Comparison of ENCODE assay signal across 24 cellular contexts in the genomic region with DNA sequence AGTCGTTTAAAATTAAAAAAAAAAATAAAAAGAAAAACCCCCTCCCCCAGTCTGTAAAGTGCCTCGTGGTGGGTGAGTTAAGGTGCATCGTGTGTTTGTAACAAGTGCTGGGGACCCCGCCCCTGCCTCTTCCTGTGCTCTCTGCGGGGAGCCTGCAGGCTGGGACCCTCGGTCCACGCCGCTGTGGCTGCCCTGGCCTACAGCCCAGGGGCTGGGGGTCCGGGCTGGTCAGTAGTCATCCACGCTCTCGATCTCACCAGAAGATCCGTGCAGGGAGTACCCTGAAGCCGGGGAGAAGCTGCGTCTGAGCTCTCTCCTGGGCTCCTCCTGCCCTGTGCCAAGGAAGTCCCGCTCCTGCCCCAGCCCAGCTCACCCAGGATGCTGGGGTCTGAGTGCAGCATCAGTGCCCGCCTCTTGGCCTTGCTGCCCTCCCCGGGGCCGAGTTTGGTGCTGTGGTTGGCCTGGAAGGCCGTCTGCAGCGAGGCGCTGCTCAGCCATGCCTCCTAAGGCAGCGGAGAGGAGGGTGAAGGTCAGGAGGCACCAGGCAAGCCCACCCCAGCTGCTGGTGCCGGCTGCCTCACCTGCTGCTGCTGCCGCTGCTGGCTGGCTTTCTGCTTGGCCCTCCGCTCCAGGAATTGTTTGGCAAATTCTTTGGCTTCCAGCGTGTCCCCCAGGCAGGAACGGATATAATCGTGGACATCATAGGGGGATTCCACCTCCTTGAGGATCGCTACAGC. TPM values are rescaled to one million over a fixed set of nuclear protein-coding genes. Genes with fewer than 3 reads are reported as not detected.
DNase-seq lines count a peak whose midpoint lies in the region; FAIRE-seq and TF ChIP-seq lines count a peak whose summit lies in the region.
"Had no signal": no experiment of that assay in that cellular context is flagged by ENCODE, and none has a peak within 500 bp of the region (broad histone marks: within the 10 kb centered on the region; RNA-seq: fewer than 3 reads in every experiment).

No MANE protein-coding gene starts in this region.

- H3K4me1 ChIP-seq in astrocyte (ENCODE audit: insufficient read depth, low read length) (peaks cover 9% of the 10 kb centered on the region), neuronal stem cell (ENCODE audit: control insufficient read depth in 2 of 2, insufficient read depth in 1 of 2, low read depth in 1 of 2, low read length in 2 of 2) (peaks cover 0 to 2% of the 10 kb centered on the region in 2 donors), thyroid gland (no peaks in the 10 kb centered on the region)
- H3K4me1 ChIP-seq: gastrocnemius medialis, psoas muscle had no signal

- peaks cover 23% of the 10 kb centered on the region for H3K79me1 ChIP-seq in neuronal stem cell (ENCODE audit: low read depth, low read length)

- H3K79me2 ChIP-seq in astrocyte (ENCODE audit: insufficient read depth, low read length): peaks cover 19% of the 10 kb centered on the region

- no peak overlapping the region for H4K8ac ChIP-seq in neuronal stem cell (ENCODE audit: low read depth, low read length)

- no peak for FAIRE-seq in GM12892 (lab: Jason Lieb, UNC)
- FAIRE-seq in astrocyte (lab: Jason Lieb, UNC): no peak
- FAIRE-seq: A204.1 had no signal

- H3K4ac ChIP-seq in neuronal stem cell (ENCODE audit: low read length): no peak overlapping the region

- H3K4me3 ChIP-seq in astrocyte (ENCODE audit: insufficient read depth, low read depth, low read length) (no peak overlapping the region), neuronal stem cell (ENCODE audit: low read length in 2 of 2) (no peak overlapping the region), thyroid gland (replicated peaks in 1 of 3) (no peak overlapping the region)
- H3K4me3 ChIP-seq: gastrocnemius medialis, psoas muscle had no signal

- H2BK5ac ChIP-seq in neuronal stem cell (ENCODE audit: low read length): peak overlapping the region; percentile 87

- TF ChIP-seq CTCF in astrocyte (IDR thresholded peaks at IDR 0.05; ENCODE audit: insufficient read depth, low read depth, low read length) (no peak), thyroid gland (IDR thresholded peaks at IDR 0.05) (no peak)

- no peaks in the 10 kb centered on the region for H3K27me3 Mint-ChIP-seq in activated CD4-positive, alpha-beta T cell treated with anti-CD3 and anti-CD28 coated beads, Interleukin-2, amount 10 ng/mL, durations not matched to agents 24 days and 14 days
- H3K27me3 Mint-ChIP-seq in astrocyte (ENCODE audit: low read depth, unreplicated experiment): no peaks in the 10 kb centered on the region
- H3K27me3 Mint-ChIP-seq in immature natural killer cell (ENCODE audit: low read depth in 3 of 3): peaks cover 3 to 5% (median 4%) of the 10 kb centered on the region in 3 donors
- H3K27me3 Mint-ChIP-seq: brain, type B pancreatic cell had no signal

- peaks cover 58% of the 10 kb centered on the region for H4K20me1 ChIP-seq in astrocyte (ENCODE audit: insufficient read depth, low read length)

- TF ChIP-seq POLR2A in GM12892 (IDR thresholded peaks at IDR 0.05; ENCODE audit: low read depth, low read length) (no peak), thyroid gland (IDR thresholded peaks at IDR 0.05) (no peak)

- H2BK12ac ChIP-seq in neuronal stem cell (ENCODE audit: low read length): no peak overlapping the region

- H3K4me2 ChIP-seq in astrocyte (ENCODE audit: low read length) (peak overlapping the region; percentile 15), neuronal stem cell (ENCODE audit: insufficient read depth, low read length, poor library complexity, severe bottlenecking) (no peak overlapping the region)

- no peaks in the 10 kb centered on the region for H3K9me3 Mint-ChIP-seq in activated CD4-positive, alpha-beta T cell treated with anti-CD3 and anti-CD28 coated beads, Interleukin-2, amount 10 ng/mL, durations not matched to agents 24 days and 14 days
- no peaks in the 10 kb centered on the region for H3K9me3 Mint-ChIP-seq in astrocyte (ENCODE audit: unreplicated experiment)
- no peaks in the 10 kb centered on the region for H3K9me3 Mint-ChIP-seq in immature natural killer cell
- H3K9me3 Mint-ChIP-seq: brain, type B pancreatic cell had no signal

- H3K9me3 ChIP-seq in astrocyte (ENCODE audit: insufficient read depth, low read depth, low read length) (no peaks in the 10 kb centered on the region), neuronal stem cell (replicated peaks in 1 of 2; ENCODE audit: control insufficient read depth in 2 of 2, insufficient read depth in 1 of 2, low read depth in 1 of 2, low read length in 2 of 2) (peaks cover 0 to 1% of the 10 kb centered on the region in 2 donors), thyroid gland (no peaks in the 10 kb centered on the region)
- H3K9me3 ChIP-seq: gastrocnemius medialis, psoas muscle had no signal

- peak overlapping the region; percentile 12 for H3K27ac Mint-ChIP-seq in activated CD4-positive, alpha-beta T cell treated with anti-CD3 and anti-CD28 coated beads, Interleukin-2, amount 10 ng/mL, durations not matched to agents 24 days and 14 days
- H3K27ac Mint-ChIP-seq in astrocyte (ENCODE audit: unreplicated experiment) (no peak overlapping the region), immature natural killer cell (peak overlapping the region in 2 of 6 donors; percentile 40 to 55)
- H3K27ac Mint-ChIP-seq: type B pancreatic cell had no signal

- H2BK15ac ChIP-seq in neuronal stem cell (ENCODE audit: low read length): no peak overlapping the region

- H2AFZ ChIP-seq in astrocyte (ENCODE audit: low read depth, low read length) (no peak overlapping the region), neuronal stem cell (ENCODE audit: low read length) (no peak overlapping the region)

- peak overlapping the region; percentile 8 for H3K14ac ChIP-seq in neuronal stem cell (ENCODE audit: low read length)

- H3K27me3 ChIP-seq in astrocyte (ENCODE audit: insufficient read depth, low read length): no peaks in the 10 kb centered on the region
- no peaks in the 10 kb centered on the region for H3K27me3 ChIP-seq in neuronal stem cell (ENCODE audit: control insufficient read depth in 3 of 3, insufficient read depth in 3 of 3, low read depth in 1 of 3, low read length in 3 of 3)
- no peaks in the 10 kb centered on the region for H3K27me3 ChIP-seq in thyroid gland
- H3K27me3 ChIP-seq: gastrocnemius medialis had no signal

- intact Hi-C loops in activated CD4-positive, alpha-beta T cell treated with anti-CD3 and anti-CD28 coated beads, Interleukin-2, amount 10 ng/mL, durations not matched to agents 24 days and 14 days (cut with micrococcal nuclease): no loop called here
- intact Hi-C loops in thyroid gland (cut with DNase I): loop anchor here (10.0 kb wide), 1 partner anchor 217 kb away; a partner anchor contains a TSS

- no peak for DNase-seq in activated CD4-positive, alpha-beta T cell treated with anti-CD3 and anti-CD28 coated beads, Interleukin-2, amount 10 ng/mL, durations not matched to agents 24 days and 14 days
- DNase-seq in activated CD4-positive, alpha-beta T cell treated with anti-CD3 and anti-CD28 coated beads for 1 hour: no peak
- DNase-seq in GM12892 (ENCODE audit: insufficient read length) (peak; percentile 21), astrocyte (ENCODE audit: low read depth) (no peak), neuronal stem cell (ENCODE audit: low spot score) (no peak), immature natural killer cell (no peak), thyroid gland (no peak), MV-4-11 (lab: John Stamatoyannopoulos, UW) (no peak)
- DNase-seq: activated CD8-positive, alpha-beta memory T cell treated with anti-CD3 and anti-CD28 coated beads, Interleukin-2, amount 50 U/mL, for 4 hours; cortex of kidney; DMS53; gastrocnemius medialis; HCEC 1CT; NCI-H1694 treated with DMSO at 0.1 percent for 48 hours; NCI-H345; NK-92 treated with Interleukin-12 subunit alpha and Interleukin-12 subunit beta, amount 100 ng/mL, for 24 hours; stimulated activated naive CD4-positive, alpha-beta T cell treated with Interleukin-2 at 50 U/mL for 16 hours had no signal

- WGBS in neuronal stem cell (ENCODE audit: extremely low coverage in 2 of 2, insufficient read length in 2 of 2, insufficient replicate concordance in 1 of 2), 2 donors: no CpG with 5 or more reads among the region's 29 CpGs
- 84 to 88% methylated on average over 27 to 28 of the region's 29 CpGs for WGBS in thyroid gland, 2 donors

- H3K9ac ChIP-seq in astrocyte (ENCODE audit: low read length) (no peak overlapping the region), neuronal stem cell (ENCODE audit: low read depth, low read length, poor library complexity) (peak overlapping the region; percentile 60)

- H2AK5ac ChIP-seq in neuronal stem cell (ENCODE audit: low read depth, low read length): no peak overlapping the region

- H3K36me3 Mint-ChIP-seq in activated CD4-positive, alpha-beta T cell treated with anti-CD3 and anti-CD28 coated beads, Interleukin-2, amount 10 ng/mL, durations not matched to agents 24 days and 14 days (ENCODE audit: low read depth): peaks cover 30% of the 10 kb centered on the region
- H3K36me3 Mint-ChIP-seq in astrocyte (ENCODE audit: low read depth, unreplicated experiment) (peaks cover 9% of the 10 kb centered on the region), immature natural killer cell (peaks cover 0 to 16% (median 0%) of the 10 kb centered on the region in 3 donors)

- H3K36me3 ChIP-seq in astrocyte (ENCODE audit: insufficient read depth, low read length) (peaks cover 7% of the 10 kb centered on the region), neuronal stem cell (replicated peaks in 1 of 2; ENCODE audit: control insufficient read depth in 2 of 2, insufficient read depth in 2 of 2, low read length in 2 of 2) (peaks cover 69 to 100% of the 10 kb centered on the region in 2 donors), thyroid gland (peaks cover 75 to 81% of the 10 kb centered on the region in 2 donors)

- no peak overlapping the region for H3K4me3 Mint-ChIP-seq in activated CD4-positive, alpha-beta T cell treated with anti-CD3 and anti-CD28 coated beads, Interleukin-2, amount 10 ng/mL, durations not matched to agents 24 days and 14 days
- H3K4me3 Mint-ChIP-seq in astrocyte (ENCODE audit: unreplicated experiment) (no peak overlapping the region), immature natural killer cell (no peak overlapping the region)
- H3K4me3 Mint-ChIP-seq: brain, type B pancreatic cell had no signal

- H3K23ac ChIP-seq in neuronal stem cell (ENCODE audit: low read depth, low read length, poor library complexity): peak overlapping the region; percentile 73

- no peak overlapping the region for H3K27ac ChIP-seq in astrocyte (ENCODE audit: low read depth, low read length)
- no peak overlapping the region for H3K27ac ChIP-seq in neuronal stem cell (replicated peaks; ENCODE audit: low read length)
- H3K27ac ChIP-seq in thyroid gland: no peak overlapping the region
- H3K27ac ChIP-seq: C4-2B, psoas muscle had no signal

- H3K18ac ChIP-seq in neuronal stem cell (ENCODE audit: low read length): peak overlapping the region; percentile 28

- H3K4me1 Mint-ChIP-seq in activated CD4-positive, alpha-beta T cell treated with anti-CD3 and anti-CD28 coated beads, Interleukin-2, amount 10 ng/mL, durations not matched to agents 24 days and 14 days: peaks cover 11% of the 10 kb centered on the region
- H3K4me1 Mint-ChIP-seq in astrocyte (ENCODE audit: low read depth, unreplicated experiment): peaks cover under 1% of the 10 kb centered on the region
- H3K4me1 Mint-ChIP-seq in immature natural killer cell: peaks cover 15 to 23% of the 10 kb centered on the region in 2 donors

- no peak overlapping the region for H2BK120ac ChIP-seq in neuronal stem cell (ENCODE audit: low read depth, low read length)

- H4K91ac ChIP-seq in neuronal stem cell (ENCODE audit: low read depth, low read length, poor library complexity): no peak overlapping the region

RNA-seq across cellular contexts. Expression of a gene that starts 8.1 kb away (rescaled TPM):
- 205 and 211 TPM in 2 replicates for total RNA-seq in activated CD4-positive, alpha-beta T cell treated with anti-CD3 and anti-CD28 coated beads, Interleukin-2, amount 10 ng/mL, durations not matched to agents 24 days and 14 days
- polyA plus RNA-seq in GM12892 (2012; ENCODE audit: missing spikeins): 102 TPM
- 270 and 274 TPM in 2 replicates for total RNA-seq in astrocyte
- 110 TPM for polyA plus RNA-seq in neuronal stem cell (2013, experiment 1 of 2)
- polyA plus RNA-seq in neuronal stem cell (2013, experiment 2 of 2): 110 TPM
- polyA plus RNA-seq in immature natural killer cell: 10 to 100 TPM; 61.4 to 71.8 (median 64.8) TPM
- total RNA-seq in thyroid gland: 100 to 1,000 TPM; 168 to 221 (median 186) TPM

RNA-seq across cellular contexts. Expression of a gene that starts 12.4 kb away (rescaled TPM):
- 48.8 and 52.2 TPM in 2 replicates for total RNA-seq in activated CD4-positive, alpha-beta T cell treated with anti-CD3 and anti-CD28 coated beads, Interleukin-2, amount 10 ng/mL, durations not matched to agents 24 days and 14 days
- 11.9 TPM for polyA plus RNA-seq in GM12892 (2012; ENCODE audit: missing spikeins)
- total RNA-seq in astrocyte: 21.3 and 23.2 TPM in 2 replicates
- polyA plus RNA-seq in neuronal stem cell (2013, experiment 1 of 2): 29.2 TPM
- polyA plus RNA-seq in neuronal stem cell (2013, experiment 2 of 2): 28.5 TPM
- 1 to 10 TPM in 1 of 3 donors, under 1 TPM in 2; 0.03 to 2.0 (median 0.47) TPM for polyA plus RNA-seq in immature natural killer cell
- 10 to 100 TPM; 30.5 to 46.9 (median 35.3) TPM for total RNA-seq in thyroid gland

RNA-seq across cellular contexts. Expression of a gene that starts 24.3 kb away (rescaled TPM):
- 77.3 and 77.7 TPM in 2 replicates for total RNA-seq in activated CD4-positive, alpha-beta T cell treated with anti-CD3 and anti-CD28 coated beads, Interleukin-2, amount 10 ng/mL, durations not matched to agents 24 days and 14 days
- 32.7 TPM for polyA plus RNA-seq in GM12892 (2012; ENCODE audit: missing spikeins)
- total RNA-seq in astrocyte (39.1 and 40.6 TPM in 2 replicates), thyroid gland (10 to 100 TPM; 15.8 to 44.8 (median 21.0) TPM)
- 50.2 TPM for polyA plus RNA-seq in neuronal stem cell (2013, experiment 1 of 2)
- 53.7 TPM for polyA plus RNA-seq in neuronal stem cell (2013, experiment 2 of 2)
- 10 to 100 TPM; 65.1 to 70.3 (median 67.0) TPM for polyA plus RNA-seq in immature natural killer cell

RNA-seq across cellular contexts. Expression of a gene that starts 25.4 kb away (rescaled TPM):
- not detected in 2 replicates for total RNA-seq in activated CD4-positive, alpha-beta T cell treated with anti-CD3 and anti-CD28 coated beads, Interleukin-2, amount 10 ng/mL, durations not matched to agents 24 days and 14 days
- polyA plus RNA-seq in GM12892 (2012; ENCODE audit: missing spikeins): not detected
- total RNA-seq in astrocyte (not detected in 2 replicates), thyroid gland (under 1 TPM in 1 of 4 donors, not detected in 3; 0.93 TPM)
- 0.07 TPM for polyA plus RNA-seq in neuronal stem cell (2013, experiment 1 of 2)
- polyA plus RNA-seq in neuronal stem cell (2013, experiment 2 of 2): 0.04 TPM
- not detected for polyA plus RNA-seq in immature natural killer cell
- total RNA-seq: gastrocnemius medialis; liver; psoas muscle; T-helper 2 cell treated with Interferon-gamma antibody and Interleukin-4, amounts not matched to agents 100 ng/mL and 5 ng/mL, for 36 hours had no signal
- polyA plus RNA-seq: liver had no signal

RNA-seq across cellular contexts. Expression of a gene that starts 38.6 kb away (rescaled TPM):
- total RNA-seq in activated CD4-positive, alpha-beta T cell treated with anti-CD3 and anti-CD28 coated beads, Interleukin-2, amount 10 ng/mL, durations not matched to agents 24 days and 14 days: 0.40 TPM in 1 of 2 replicates, not detected in the other
- not detected for polyA plus RNA-seq in GM12892 (2012; ENCODE audit: missing spikeins)
- not detected in 2 replicates for total RNA-seq in astrocyte
- 0.07 TPM for polyA plus RNA-seq in neuronal stem cell (2013, experiment 1 of 2)
- 0.14 TPM for polyA plus RNA-seq in neuronal stem cell (2013, experiment 2 of 2)
- not detected for polyA plus RNA-seq in immature natural killer cell
- not detected for total RNA-seq in thyroid gland
- total RNA-seq: gastrocnemius medialis; psoas muscle; T-helper 2 cell treated with Interferon-gamma antibody and Interleukin-4, amounts not matched to agents 100 ng/mL and 5 ng/mL, for 36 hours had no signal
- polyA plus RNA-seq: psoas muscle had no signal
